In the genomic region with DNA sequence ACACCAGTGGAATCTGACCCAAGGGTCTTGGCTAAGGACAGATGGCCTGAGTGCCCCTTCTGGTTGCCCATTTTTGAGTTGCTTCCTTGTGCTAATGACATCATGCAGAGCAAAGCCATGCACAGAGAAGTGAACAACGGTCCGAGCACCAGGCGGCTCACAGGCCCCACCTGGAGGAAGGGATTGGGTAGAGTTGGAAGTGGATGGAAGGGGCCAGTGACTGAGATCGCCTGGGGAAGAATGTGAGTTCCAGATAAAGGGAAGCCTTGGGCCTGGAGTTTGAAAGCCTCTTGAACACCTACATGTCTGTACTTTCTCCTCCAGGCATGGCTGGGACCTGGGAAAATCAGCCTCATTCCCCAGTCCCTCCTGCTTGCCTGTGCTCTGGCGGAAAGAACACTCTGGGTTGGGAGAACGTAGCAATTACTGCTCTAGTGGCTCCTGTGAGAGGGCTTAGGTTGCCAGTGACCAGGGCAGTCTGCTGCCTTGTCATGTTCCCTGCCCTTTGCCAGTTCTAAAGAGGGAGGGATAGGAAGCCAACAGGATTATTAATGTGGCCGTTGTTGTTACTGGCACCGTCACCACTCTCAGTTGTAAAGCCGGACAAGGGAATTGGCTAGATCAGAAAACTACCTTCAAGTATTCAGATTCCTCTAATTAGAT, we compare ENCODE assay signal across 13 cellular contexts.
DNase-seq lines count a peak whose midpoint lies in the region; FAIRE-seq and TF ChIP-seq lines count a peak whose summit lies in the region.
"Had no signal": no experiment of that assay in that cellular context is flagged by ENCODE, and none has a peak within 500 bp of the region (broad histone marks: within the 10 kb centered on the region; RNA-seq: fewer than 3 reads in every experiment).

No MANE protein-coding gene starts in this region.

- CTCF ChIA-PET in H1 (lab: Charles Lee; ENCODE audit: partially characterized antibody), result interaction anchor here (0.9 to 1.2 kb wide), 4 partner anchors 14 to 120 kb away, joined by 3 to 7 read pairs (median 4); no protein-coding TSS in a partner anchor

- no peak overlapping the region for H3K18ac ChIP-seq in H1 (ENCODE audit: extremely low read depth, low read length)

- no peak overlapping the region for H3K4me3 ChIP-seq in NB4 (ENCODE audit: low read depth, low read length)
- no peak overlapping the region for H3K4me3 ChIP-seq in H1 (ENCODE audit: extremely low read depth in 1 of 4, insufficient read depth in 2 of 4, low read depth in 3 of 4, low read length in 4 of 4)
- H3K4me3 ChIP-seq in neural progenitor cell, result no peak overlapping the region
- H3K4me3 ChIP-seq in lower leg skin (ENCODE audit: low read depth, poor library complexity, severe bottlenecking), result no peak overlapping the region
- H3K4me3 ChIP-seq: stomach had no signal

- FAIRE-seq in H1 (lab: Jason Lieb, UNC), result peak; percentile 82
- FAIRE-seq: endometrium, GM19239 had no signal

- H3K14ac ChIP-seq in H1 (ENCODE audit: insufficient read length), result no peak overlapping the region

- H3K9me3 ChIP-seq in H1 (ENCODE audit: insufficient read depth in 2 of 2, low read depth in 1 of 2, low read length in 1 of 2) (no peaks in the 10 kb centered on the region), neural progenitor cell (ENCODE audit: low read depth) (no peaks in the 10 kb centered on the region)
- H3K9me3 ChIP-seq: stomach had no signal

- H2BK20ac ChIP-seq in H1 (ENCODE audit: low read length), result no peak overlapping the region

- H3K9me3 Mint-ChIP-seq in neural progenitor cell, result no peaks in the 10 kb centered on the region

- H3K36me3 Mint-ChIP-seq in neural progenitor cell, result no peaks in the 10 kb centered on the region
- H3K36me3 Mint-ChIP-seq: CD4-positive, CD25-positive, alpha-beta regulatory T cell had no signal

- no peak overlapping the region for H4K91ac ChIP-seq in H1 (replicated peaks; ENCODE audit: insufficient read length, low read length)

- no peak overlapping the region for H3K4ac ChIP-seq in H1 (replicated peaks; ENCODE audit: insufficient read length, low read depth, low read length)

- no peak overlapping the region for H4K5ac ChIP-seq in H1 (ENCODE audit: insufficient read length, low read depth, low read length)

- H2AFZ ChIP-seq in H1 (ENCODE audit: low read length), result peak overlapping the region; percentile 99
- peak overlapping the region; percentile 69 for H2AFZ ChIP-seq in neural progenitor cell (replicated peaks)

- no peak overlapping the region for H2BK15ac ChIP-seq in H1 (ENCODE audit: low read length)

- H2BK12ac ChIP-seq in H1 (ENCODE audit: low read depth, low read length), result peak overlapping the region; percentile 12; the same call in 1 of the 2 replicates

- no peak overlapping the region for H3K4me3 Mint-ChIP-seq in neural progenitor cell

- no peak overlapping the region for H3K9ac ChIP-seq in H1 (replicated peaks in 1 of 4; ENCODE audit: extremely low read depth in 1 of 4, low read depth in 3 of 4, low read length in 3 of 4)
- H3K9ac ChIP-seq in neural progenitor cell, result no peak overlapping the region

- POLR2A ChIA-PET in H1 (lab: Charles Lee; ENCODE audit: partially characterized antibody), result no interaction called here

- TF ChIP-seq CTCF in GM12874 (IDR thresholded peaks at IDR 0.05; ENCODE audit: insufficient read depth, low read depth, low read length), result 0 out of 2 replicates have a peak, but pooled peaks have one; percentile 18
- TF ChIP-seq CTCF in NB4 (IDR thresholded peaks at IDR 0.05; ENCODE audit: low read depth, low read length), result peak; percentile 9
- peak; percentile 50 to 70 (median 68) for TF ChIP-seq CTCF in H1 (IDR thresholded peaks at IDR 0.05; ENCODE audit: control extremely low read depth in 1 of 3, insufficient read depth in 1 of 3, low read depth in 1 of 3, low read length in 3 of 3)
- peak; percentile 58 for TF ChIP-seq CTCF in neural progenitor cell (IDR thresholded peaks at IDR 0.05)
- no peak for TF ChIP-seq CTCF in GM13976 (IDR thresholded peaks at IDR 0.05; ENCODE audit: borderline replicate concordance, control extremely low read depth, extremely low read depth, insufficient read depth, missing control alignments)
- TF ChIP-seq CTCF in lower leg skin (IDR thresholded peaks at IDR 0.05), result no peak

- peaks cover 18% of the 10 kb centered on the region for H3K4me1 Mint-ChIP-seq in neural progenitor cell
- H3K4me1 Mint-ChIP-seq: CD4-positive, CD25-positive, alpha-beta regulatory T cell had no signal

- H3K27me3 Mint-ChIP-seq in neural progenitor cell (ENCODE audit: insufficient read depth, low read depth), result peaks cover 2% of the 10 kb centered on the region

- H3K36me3 ChIP-seq in H1 (ENCODE audit: control insufficient read depth in 2 of 4, insufficient read depth in 4 of 4, low read length in 3 of 4) (no peaks in the 10 kb centered on the region), neural progenitor cell (no peaks in the 10 kb centered on the region)
- H3K36me3 ChIP-seq: stomach had no signal

- H2AK5ac ChIP-seq in H1 (ENCODE audit: low read depth, low read length), result no peak overlapping the region

- H3F3A ChIP-seq in neural progenitor cell (ENCODE audit: low read depth), result no peaks in the 10 kb centered on the region

- in situ Hi-C loops in GM13976 (cut with MboI; ENCODE audit: low sequenced_read_pairs, unreplicated experiment), result no loop called here

- peak overlapping the region; percentile 91 for H4K8ac ChIP-seq in H1 (ENCODE audit: extremely low read depth, insufficient read depth, low read length)

- H3K27me3 ChIP-seq in H1 (replicated peaks in 1 of 4; ENCODE audit: control insufficient read depth in 3 of 4, extremely low read depth in 1 of 4, insufficient read depth in 3 of 4, low read length in 3 of 4) (no peaks in the 10 kb centered on the region; a peak in 1 of 7 replicates), neural progenitor cell (no peaks in the 10 kb centered on the region)
- H3K27me3 ChIP-seq: stomach had no signal

- no peak overlapping the region for H2BK5ac ChIP-seq in H1 (ENCODE audit: low read depth, low read length)

- peak; percentile 20 for DNase-seq in NB4 (ENCODE audit: low read depth)
- peak in 1 of 2 experiments; percentile 59 for DNase-seq in H1 (ENCODE audit: low read depth in 1 of 2, low spot score in 2 of 2)
- DNase-seq in neural progenitor cell (ENCODE audit: low spot score), result peak; percentile 57
- DNase-seq in GM13976 (ENCODE audit: low spot score), result no peak
- DNase-seq in lower leg skin (ENCODE audit: low spot score in 2 of 2), result no peak
- DNase-seq in NCI-H2081 treated with DMSO at 0.1 percent for 48 hours (lab: John Stamatoyannopoulos, UW), result no peak
- no peak for DNase-seq in NCI-H187 treated with DMSO at 0.1 percent for 48 hours (lab: John Stamatoyannopoulos, UW)
- DNase-seq: CD4-positive, CD25-positive, alpha-beta regulatory T cell; Karpas-422; stomach had no signal

- H3K79me1 ChIP-seq in H1 (ENCODE audit: low read depth, low read length), result no peaks in the 10 kb centered on the region

- TF ChIP-seq RAD21 in H1 (IDR thresholded peaks at IDR 0.05 in 1 of 2, conservative IDR thresholded peaks at IDR 0.05 in 1 of 2; ENCODE audit: low read depth in 2 of 2, low read length in 2 of 2), result peak; percentile 62 to 66

- H4K20me1 ChIP-seq in H1 (replicated peaks in 1 of 2; ENCODE audit: control insufficient read depth in 1 of 2, insufficient read depth in 2 of 2, low read length in 2 of 2) (no peaks in the 10 kb centered on the region), neural progenitor cell (ENCODE audit: low read depth) (no peaks in the 10 kb centered on the region)

- H3K27ac ChIP-seq in H1 (ENCODE audit: low read depth, low read length), result no peak overlapping the region
- no peak overlapping the region for H3K27ac ChIP-seq in neural progenitor cell
- H3K27ac ChIP-seq: stomach had no signal

- TF ChIP-seq EP300 in H1 (IDR thresholded peaks at IDR 0.05; ENCODE audit: borderline replicate concordance in 1 of 2, low read depth in 2 of 2, low read length in 2 of 2), result no peak

- TF ChIP-seq POLR2A in NB4 (IDR thresholded peaks at IDR 0.05; ENCODE audit: extremely low read depth, insufficient read length) (no peak), H1 (IDR thresholded peaks at IDR 0.05; ENCODE audit: control extremely low read depth in 1 of 2, low read depth in 2 of 2, low read length in 2 of 2) (no peak), lower leg skin (IDR thresholded peaks at IDR 0.05) (no peak)

- no peak overlapping the region for H3K23ac ChIP-seq in H1 (ENCODE audit: insufficient read length)

- no peak overlapping the region for H3K56ac ChIP-seq in H1 (replicated peaks; ENCODE audit: insufficient read length, low read depth, low read length)

- H3K23me2 ChIP-seq in H1 (ENCODE audit: low read depth, low read length), result no peaks in the 10 kb centered on the region

- no peak overlapping the region for H3K27ac Mint-ChIP-seq in neural progenitor cell
- H3K27ac Mint-ChIP-seq: CD4-positive, CD25-positive, alpha-beta regulatory T cell had no signal

- WGBS in H1 (ENCODE audit: extremely low coverage in 1 of 2, insufficient coverage in 1 of 2, insufficient read length in 1 of 2, insufficient replicate concordance in 2 of 2, low coverage in 1 of 2, low lambda C conversion rate in 2 of 2, missing lambda C conversion rate in 1 of 2), 2 experiments, result 73% methylated on average over 9 of the region's 9 CpGs; no CpG with 5 or more reads in 1 of the 2 experiments
- WGBS in lower leg skin, 2 donors, result 75 to 80% methylated on average over 9 of the region's 9 CpGs

- H3K4me1 ChIP-seq in H1 (replicated peaks in 1 of 4; ENCODE audit: control insufficient read depth in 3 of 4, insufficient read depth in 4 of 4, low read length in 3 of 4), result peaks cover 2 to 8% (median 5%) of the 10 kb centered on the region in 4 experiments; a peak in 6 of 7 replicates
- H3K4me1 ChIP-seq in neural progenitor cell, result peaks cover 5% of the 10 kb centered on the region
- H3K4me1 ChIP-seq: stomach had no signal

- H3K79me2 ChIP-seq in H1 (ENCODE audit: control insufficient read depth in 1 of 2, insufficient read depth in 2 of 2, low read length in 2 of 2), result no peaks in the 10 kb centered on the region
- H3K79me2 ChIP-seq in neural progenitor cell (ENCODE audit: low read depth), result no peaks in the 10 kb centered on the region

- intact Hi-C loops in lower leg skin (cut with DNase I; ENCODE audit: low total_unique reads), result no loop called here

- no peak overlapping the region for H2BK120ac ChIP-seq in H1 (replicated peaks; ENCODE audit: low read depth, low read length)

- H3K4me2 ChIP-seq in H1 (ENCODE audit: insufficient read depth in 1 of 2, low read depth in 2 of 2, low read length in 2 of 2), result no peak overlapping the region
- no peak overlapping the region for H3K4me2 ChIP-seq in neural progenitor cell

TF ChIP-seq in H1, 55 proteins besides CTCF, POLR2A, EP300 and RAD21:
- TF ChIP-seq, protein P1, sequence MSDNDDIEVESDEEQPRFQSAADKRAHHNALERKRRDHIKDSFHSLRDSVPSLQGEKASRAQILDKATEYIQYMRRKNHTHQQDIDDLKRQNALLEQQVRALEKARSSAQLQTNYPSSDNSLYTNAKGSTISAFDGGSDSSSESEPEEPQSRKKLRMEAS (IDR thresholded peaks at IDR 0.05), result no peak
- no peak for TF ChIP-seq CBX5 (IDR thresholded peaks at IDR 0.05; ENCODE audit: low read depth, low read length)

Comparison
In these comparisons a context has a peak if more than half of its experiments do, and no peak if none do; other contexts are left out.
1. CTCF ChIP-seq: peak in GM12874 (single experiment), NB4 (single experiment), H1 (3 of 3) and neural progenitor cell (single experiment); none in GM13976 (single experiment) and lower leg skin (0 of 3).
2. DNase-seq: peak in NB4 (single experiment) and neural progenitor cell (single experiment); none in GM13976 (single experiment), lower leg skin (0 of 2), NCI-H2081 treated with DMSO at 0.1 percent for 48 hours (single experiment) and NCI-H187 treated with DMSO at 0.1 percent for 48 hours (single experiment).